In the genomic region with DNA sequence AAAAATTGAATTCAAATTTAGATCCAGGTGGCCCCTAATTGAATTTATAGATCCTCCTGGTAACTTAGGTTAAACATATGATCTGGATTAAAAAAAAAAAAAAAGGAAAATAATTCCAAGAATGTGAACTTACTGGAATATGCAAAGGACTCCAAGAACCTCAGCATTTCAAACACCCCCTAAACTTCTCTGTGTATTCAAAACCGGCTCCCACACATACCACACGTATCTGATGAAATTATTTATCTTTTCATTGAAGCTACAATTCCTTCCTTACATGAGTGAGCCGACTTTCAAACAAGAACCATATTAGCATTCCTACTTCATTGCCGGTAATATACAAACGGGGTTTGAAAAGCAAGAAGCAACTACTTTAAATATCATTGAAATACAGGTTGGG, we compare ENCODE assay signal across 21 cellular contexts.
A peak's percentile ranks its signal among the peaks of the same experiment; 100 is the strongest.
DNase-seq lines count a peak whose midpoint lies in the region; ATAC-seq, FAIRE-seq and TF ChIP-seq lines count a peak whose summit lies in the region.
"Had no signal": no experiment of that assay in that cellular context is flagged by ENCODE, and none has a peak within 500 bp of the region (broad histone marks: within the 10 kb centered on the region; RNA-seq: fewer than 3 reads in every experiment).

No MANE protein-coding gene starts in this region.

- no peaks in the 10 kb centered on the region for H3K79me1 ChIP-seq in mesendoderm (ENCODE audit: low read length)

- no TSS peak for BruUV-seq in HepG2 (replicated peaks; lab: Mats Ljungman, UMichigan)

- POLR2A ChIA-PET in HepG2 (lab: Yijun Ruan, JAX) = no interaction called here

- TF ChIP-seq CTCF in HepG2 (CRISPR knock-in tag; IDR thresholded peaks at IDR 0.05) = no peak

- TF ChIP-seq POLR2A in HepG2 (IDR thresholded peaks at IDR 0.05; ENCODE audit: insufficient read depth in 1 of 2, low read depth in 2 of 2, low read length in 2 of 2) = no peak

- H3K56ac ChIP-seq in mesendoderm (ENCODE audit: low read length) = no peak overlapping the region

- H3K4me3 ChIP-seq in ACC112 (ENCODE audit: low read depth, low read length) (no peak overlapping the region), mesendoderm (ENCODE audit: low read length) (no peak overlapping the region), HepG2 (replicated peaks in 1 of 3; ENCODE audit: insufficient read depth in 1 of 3, low read depth in 2 of 3, low read length in 3 of 3) (no peak overlapping the region)
- H3K4me3 ChIP-seq: left ventricle myocardium inferior had no signal

- CTCF ChIA-PET in HepG2 (lab: Yijun Ruan, JAX; ENCODE audit: low intra/inter-chr PET ratio, low total read pairs) = no interaction called here

- intact Hi-C loops in HepG2 (cut with micrococcal nuclease; ENCODE audit: unreplicated experiment) = no loop called here

- no peaks in the 10 kb centered on the region for H4K20me1 ChIP-seq in HepG2 (ENCODE audit: insufficient read depth, low read length)

- no peaks in the 10 kb centered on the region for H3K36me3 ChIP-seq in ACC112 (ENCODE audit: insufficient read depth, low read length)
- no peaks in the 10 kb centered on the region for H3K36me3 ChIP-seq in mesendoderm (ENCODE audit: control insufficient read depth, insufficient read depth, low read length)
- H3K36me3 ChIP-seq in HepG2 (replicated peaks in 1 of 2; ENCODE audit: control insufficient read depth in 1 of 2, insufficient read depth in 2 of 2, low read length in 2 of 2) = no peaks in the 10 kb centered on the region
- H3K36me3 ChIP-seq: left ventricle myocardium inferior had no signal

- no peak for TF ChIP-seq EP300 in HepG2 (IDR thresholded peaks at IDR 0.05; ENCODE audit: low read depth in 2 of 2, low read length in 2 of 2)
- TF ChIP-seq EP300 in HepG2 (CRISPR knock-in tag; IDR thresholded peaks at IDR 0.05; ENCODE audit: borderline replicate concordance) = no peak

- H3K79me2 ChIP-seq in ACC112 (ENCODE audit: control insufficient read depth, insufficient read depth, low read length, unreplicated experiment) (no peaks in the 10 kb centered on the region), mesendoderm (ENCODE audit: control insufficient read depth, insufficient read depth, low read length) (no peaks in the 10 kb centered on the region), HepG2 (ENCODE audit: insufficient read depth, low read length) (no peaks in the 10 kb centered on the region)

- H3K18ac ChIP-seq in mesendoderm (ENCODE audit: low read length) = peak overlapping the region; percentile 92

- no CpG with 5 or more reads among the region's 5 CpGs for WGBS in mesendoderm (ENCODE audit: extremely low coverage, insufficient coverage, low lambda C conversion rate)
- 3% methylated on average over 5 of the region's 5 CpGs for WGBS in HepG2 (ENCODE audit: low lambda C conversion rate)

- FAIRE-seq in endometrium (lab: Jason Lieb, UNC) (peak; percentile 70), HepG2 (lab: Jason Lieb, UNC) (no peak)
- FAIRE-seq: bronchial epithelial cell had no signal

- H3K4me2 ChIP-seq in mesendoderm (ENCODE audit: low read length) (no peak overlapping the region), HepG2 (ENCODE audit: low read depth, low read length) (no peak overlapping the region)
- H3K4me2 ChIP-seq: KMS-11 had no signal

- peak overlapping the region; percentile 0 for H2BK5ac ChIP-seq in mesendoderm (ENCODE audit: low read length)

- H2AFZ ChIP-seq in ACC112 (ENCODE audit: low read length, unreplicated experiment) (no peak overlapping the region), HepG2 (ENCODE audit: low read length) (no peak overlapping the region)

- peak; percentile 20 for DNase-seq in NCI-H226
- DNase-seq in mesendoderm = peak; percentile 42
- no peak for DNase-seq in H4 (ENCODE audit: low spot score)
- DNase-seq in HepG2 (ENCODE audit: low spot score) = no peak
- no peak for DNase-seq in stimulated activated CD4-positive, alpha-beta T cell treated with anti-CD3 and anti-CD28 coated beads, Interleukin-15, amount 100 ng/mL, for 24 hours
- DNase-seq: activated CD4-positive, alpha-beta T cell treated with anti-CD3 and anti-CD28 coated beads, Interleukin-2, amount 50 U/mL, for 1 hour; activated naive CD8-positive, alpha-beta T cell treated with anti-CD3 and anti-CD28 coated beads, Interleukin-2, amount 10 ng/mL, durations not matched to agents 7 days and 5 days; erythroblast; left ventricle myocardium inferior; MV-4-11; NCI-H1694 treated with DMSO at 0.1 percent for 48 hours; NCI-H774; T-helper 2 cell had no signal

- no peak overlapping the region for H3K9ac ChIP-seq in mesendoderm (ENCODE audit: low read length)
- no peak overlapping the region for H3K9ac ChIP-seq in HepG2 (ENCODE audit: insufficient read depth, low read depth, low read length)
- H3K9ac ChIP-seq: KMS-11 had no signal

- H3K9me3 ChIP-seq in HepG2 (ENCODE audit: low read length) = no peaks in the 10 kb centered on the region
- H3K9me3 ChIP-seq: left ventricle myocardium inferior had no signal

- no peak overlapping the region for H4K5ac ChIP-seq in mesendoderm (ENCODE audit: low read length)

- peaks cover 36% of the 10 kb centered on the region for H3K4me1 ChIP-seq in ACC112 (ENCODE audit: control insufficient read depth, insufficient read depth, low read length, unreplicated experiment)
- H3K4me1 ChIP-seq in mesendoderm (ENCODE audit: control insufficient read depth, low read depth, low read length) = peaks cover 12% of the 10 kb centered on the region
- H3K4me1 ChIP-seq in HepG2 (ENCODE audit: insufficient read depth, low read length) = no peaks in the 10 kb centered on the region
- H3K4me1 ChIP-seq: left ventricle myocardium inferior had no signal

- ATAC-seq in HG02870 (IDR thresholded peaks at IDR 0.05; ENCODE audit: unreplicated experiment) (no peak), HepG2 (no peak)
- ATAC-seq: activated T-helper 17 cell treated with anti-CD3 and anti-CD28 coated beads, Interleukin-2, amount 50 U/mL, for 72 hours had no signal

- no peak overlapping the region for H4K8ac ChIP-seq in mesendoderm (ENCODE audit: low read depth, low read length)

- TF ChIP-seq RAD21 in HepG2 (CRISPR knock-in tag; IDR thresholded peaks at IDR 0.05) = no peak

- no peak overlapping the region for H2BK15ac ChIP-seq in mesendoderm (replicated peaks; ENCODE audit: low read depth)

- no peak overlapping the region for H3K23ac ChIP-seq in mesendoderm (ENCODE audit: low read length)

- H3K27ac ChIP-seq in ACC112 (ENCODE audit: low read depth, low read length) = peak overlapping the region; percentile 51
- H3K27ac ChIP-seq in mesendoderm (ENCODE audit: low read depth, low read length) = no peak overlapping the region
- no peak overlapping the region for H3K27ac ChIP-seq in HepG2 (ENCODE audit: extremely low read length, insufficient read depth, low read length)
- H3K27ac ChIP-seq: C4-2B, KMS-11, left ventricle myocardium inferior, VCaP had no signal

- peak overlapping the region; percentile 59 for H3K4ac ChIP-seq in mesendoderm (ENCODE audit: low read depth, low read length)

- H3K27me3 ChIP-seq in ACC112 (ENCODE audit: insufficient read depth, low read length) (no peaks in the 10 kb centered on the region), mesendoderm (ENCODE audit: insufficient read depth, low read length, poor library complexity) (no peaks in the 10 kb centered on the region), HepG2 (ENCODE audit: control insufficient read depth in 1 of 2, insufficient read depth in 2 of 2, low read length in 2 of 2) (no peaks in the 10 kb centered on the region; a peak in 1 of 5 replicates)

- no peak overlapping the region for H2AK5ac ChIP-seq in mesendoderm (ENCODE audit: low read length)

- peak overlapping the region; percentile 74 for H2BK120ac ChIP-seq in mesendoderm (ENCODE audit: low read depth, low read length)

- in situ Hi-C loops in HepG2 (cut with HindIII; ENCODE audit: extremely low pct_ligation_motif_present, low pct_unique_long_range_greater_than_20kb) = no loop called here

TF ChIP-seq in HepG2, 621 proteins besides CTCF, POLR2A, EP300 and RAD21:
- no peak for TF ChIP-seq HNF4G (IDR thresholded peaks at IDR 0.05; ENCODE audit: borderline replicate concordance, low read depth, low read length)
- no peak for TF ChIP-seq HNF4G (CRISPR knock-in tag; IDR thresholded peaks at IDR 0.05; ENCODE audit: borderline replicate concordance, low read depth)
- no peak for TF ChIP-seq KDM5A (IDR thresholded peaks at IDR 0.05; ENCODE audit: borderline replicate concordance, low read length)
- no peak for TF ChIP-seq ZNF788 (CRISPR knock-in tag; IDR thresholded peaks at IDR 0.05; ENCODE audit: borderline replicate concordance)

Comparison
In these comparisons a context has a peak if more than half of its experiments do, and no peak if none do; other contexts are left out.
1. DNase-seq: peak in NCI-H226 (single experiment) and mesendoderm (single experiment); none in H4 (single experiment), HepG2 (single experiment) and stimulated activated CD4-positive, alpha-beta T cell treated with anti-CD3 and anti-CD28 coated beads, Interleukin-15, amount 100 ng/mL, for 24 hours (single experiment).